Comparison of ENCODE assay signal across 1 cellular context in genomic region chr11:77303328-77303727, GRCh38.
A peak's percentile ranks its signal among the peaks of the same experiment; 100 is the strongest.
TF ChIP-seq lines count a peak whose summit lies in the region.

No MANE protein-coding gene starts in this region.

TF ChIP-seq in K562, 482 proteins besides CTCF, POLR2A, EP300 and RAD21 (continued from another document):
- TF ChIP-seq ZNF395 (CRISPR knock-in tag; IDR thresholded peaks at IDR 0.05): 0 out of 2 replicates have a peak, but pooled peaks have one; percentile 38
